In the genomic region with DNA sequence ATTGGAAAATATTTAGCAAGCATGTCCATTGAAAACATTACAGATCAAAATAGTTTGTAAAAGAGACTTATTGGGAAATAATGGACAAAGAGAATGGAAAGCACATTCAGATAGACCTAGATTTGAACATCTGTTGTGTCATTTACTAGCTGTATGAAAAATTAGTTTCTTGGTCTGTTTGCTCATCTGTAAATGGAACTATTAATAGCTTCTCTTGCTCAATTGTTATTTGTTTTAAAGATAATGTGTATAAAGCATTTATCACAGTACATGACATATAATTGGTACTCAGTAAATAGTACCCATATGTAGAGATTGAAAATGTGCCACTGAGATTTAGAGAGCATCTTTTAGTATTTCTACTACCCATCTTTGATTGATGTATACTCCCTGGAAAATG, we compare ENCODE assay signal across 19 cellular contexts.
"Had no signal": no experiment of that assay in that cellular context is flagged by ENCODE, and none has a peak within 500 bp of the region (broad histone marks: within the 10 kb centered on the region; RNA-seq: fewer than 3 reads in every experiment).

No MANE protein-coding gene starts in this region.

- H3K27me3 ChIP-seq: tibial artery, vagina had no signal

- DNase-seq: activated naive CD4-positive, alpha-beta T cell; activated T-cell treated with anti-CD3 and anti-CD28 coated beads, Interleukin-2, amount 50 U/mL, for 4 hours; amniotic stem cell; endodermal cell; erythroblast; foreskin fibroblast; glutamatergic neuron; mucosa of descending colon; naive thymus-derived CD8-positive, alpha-beta T cell; nucleus accumbens; right cardiac atrium; tibial artery had no signal

- H3K4me3 ChIP-seq: mucosa of descending colon, smooth muscle cell, tibial artery, vagina had no signal

- H3K27me3 Mint-ChIP-seq: brain; dendritic cell treated with granulocyte-macrophage colony-stimulating factor and Interleukin-4, amounts not matched to agents 40 ng/mL and 50 ng/mL, for 4 days; naive thymus-derived CD8-positive, alpha-beta T cell; progenitor cell of endocrine pancreas had no signal

- H3K4me1 ChIP-seq: tibial artery, vagina had no signal

- H3K4me2 ChIP-seq: smooth muscle cell had no signal

- H3K4me3 Mint-ChIP-seq: activated T-cell treated with anti-CD3 and anti-CD28 coated beads, Interleukin-2, amount 50 U/mL, for 4 hours; brain; dendritic cell treated with granulocyte-macrophage colony-stimulating factor and Interleukin-4, amounts not matched to agents 40 ng/mL and 50 ng/mL, for 4 days; endodermal cell; naive thymus-derived CD8-positive, alpha-beta T cell had no signal

- ATAC-seq: left lobe of liver; mucosa of descending colon; naive thymus-derived CD8-positive, alpha-beta T cell; right cardiac atrium; SK-N-SH treated with all-trans-retinoic acid at 6 μM for 48 hours had no signal

- H3K9me3 ChIP-seq: vagina had no signal

- H3K4me1 Mint-ChIP-seq: brain, endodermal cell had no signal

- H3K27ac ChIP-seq: tibial artery, vagina had no signal

- H3K27ac Mint-ChIP-seq: brain; dendritic cell treated with granulocyte-macrophage colony-stimulating factor and Interleukin-4, amounts not matched to agents 40 ng/mL and 50 ng/mL, for 4 days; endodermal cell; progenitor cell of endocrine pancreas had no signal
